Comparison of ENCODE assay signal across 1 cellular context in genomic region chr3:14652360-14652907, GRCh38.
TF ChIP-seq lines count a peak whose summit lies in the region.
"Not testable (repeated sequence)": the region's sequence is repeated elsewhere in the genome, so short reads cannot be mapped to it uniquely, and the experiment has no call there.

No MANE protein-coding gene starts in this region.

TF ChIP-seq in K562, 482 proteins besides CTCF, POLR2A, EP300 and RAD21 (continued from another document):
- peak; percentile 87 for TF ChIP-seq FOSL1 (tag; conservative IDR thresholded peaks at IDR 0.05)
- 0 out of 2 replicates have a peak, but pooled peaks have one; percentile 11 for TF ChIP-seq L3MBTL2 (IDR thresholded peaks at IDR 0.05)
- TF ChIP-seq SOX6 (IDR thresholded peaks at IDR 0.05), result 0 out of 2 replicates have a peak, but pooled peaks have one; percentile 20
- 0 out of 2 replicates have a peak, but pooled peaks have one; percentile 34 for TF ChIP-seq ZNF12 (CRISPR knock-in tag; IDR thresholded peaks at IDR 0.05)
- peak; percentile 73; the same call in 1 of the 2 replicates for TF ChIP-seq MEF2D (tag; conservative IDR thresholded peaks at IDR 0.05; ENCODE audit: low read depth)
- TF ChIP-seq JUND (IDR thresholded peaks at IDR 0.05; ENCODE audit: borderline replicate concordance, low read depth, low read length), result peak; percentile 68
- not testable (repeated sequence) for TF ChIP-seq JUND (tag; IDR thresholded peaks at IDR 0.05; ENCODE audit: borderline replicate concordance, low read depth, low read length)
- TF ChIP-seq DPF2 (IDR thresholded peaks at IDR 0.05), result peak; percentile 84
- TF ChIP-seq POLR2H (tag; IDR thresholded peaks at IDR 0.05; ENCODE audit: low read depth), result peak; percentile 52
- peak; percentile 71; the same call in 1 of the 2 replicates for TF ChIP-seq SMARCC2 (IDR thresholded peaks at IDR 0.05; ENCODE audit: low read depth)
- TF ChIP-seq, protein P1, sequence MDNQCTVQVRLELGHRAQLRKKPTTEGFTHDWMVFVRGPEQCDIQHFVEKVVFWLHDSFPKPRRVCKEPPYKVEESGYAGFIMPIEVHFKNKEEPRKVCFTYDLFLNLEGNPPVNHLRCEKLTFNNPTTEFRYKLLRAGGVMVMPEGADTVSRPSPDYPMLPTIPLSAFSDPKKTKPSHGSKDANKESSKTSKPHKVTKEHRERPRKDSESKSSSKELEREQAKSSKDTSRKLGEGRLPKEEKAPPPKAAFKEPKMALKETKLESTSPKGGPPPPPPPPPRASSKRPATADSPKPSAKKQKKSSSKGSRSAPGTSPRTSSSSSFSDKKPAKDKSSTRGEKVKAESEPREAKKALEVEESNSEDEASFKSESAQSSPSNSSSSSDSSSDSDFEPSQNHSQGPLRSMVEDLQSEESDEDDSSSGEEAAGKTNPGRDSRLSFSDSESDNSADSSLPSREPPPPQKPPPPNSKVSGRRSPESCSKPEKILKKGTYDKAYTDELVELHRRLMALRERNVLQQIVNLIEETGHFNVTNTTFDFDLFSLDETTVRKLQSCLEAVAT (IDR thresholded peaks at IDR 0.05), result peak in 1 of 2 experiments; percentile 43; a peak in 1 of 4 replicates
- TF ChIP-seq HES1 (IDR thresholded peaks at IDR 0.05; ENCODE audit: low read depth), result 0 out of 2 replicates have a peak, but pooled peaks have one; percentile 12
